Comparison of ENCODE assay signal across 21 cellular contexts in the genomic region with DNA sequence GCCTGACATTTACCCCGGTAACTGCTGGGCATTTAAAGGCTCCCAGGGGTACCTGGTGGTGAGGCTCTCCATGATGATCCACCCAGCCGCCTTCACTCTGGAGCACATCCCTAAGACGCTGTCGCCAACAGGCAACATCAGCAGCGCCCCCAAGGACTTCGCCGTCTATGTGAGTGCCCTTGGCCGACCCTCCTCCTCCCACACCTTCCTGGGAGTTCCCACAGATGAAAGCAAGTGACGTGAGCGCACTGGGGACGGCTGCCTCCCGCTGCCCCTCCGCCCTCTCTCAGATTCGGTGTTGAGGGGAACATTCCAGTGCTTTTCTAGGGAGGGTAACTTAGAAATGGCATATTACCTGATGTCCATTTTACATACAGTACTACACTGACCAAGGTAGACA. TPM values are rescaled to one million over a fixed set of nuclear protein-coding genes. Genes with fewer than 3 reads are reported as not detected.
DNase-seq lines count a peak whose midpoint lies in the region; ATAC-seq and TF ChIP-seq lines count a peak whose summit lies in the region.
"Had no signal": no experiment of that assay in that cellular context is flagged by ENCODE, and none has a peak within 500 bp of the region (broad histone marks: within the 10 kb centered on the region; RNA-seq: fewer than 3 reads in every experiment).

No MANE protein-coding gene starts in this region.

- H3K27me3 ChIP-seq in lower lobe of right lung (ENCODE audit: low read depth) (no peaks in the 10 kb centered on the region), stomach (no peaks in the 10 kb centered on the region), PC-9 (ENCODE audit: insufficient read depth, low read depth) (no peaks in the 10 kb centered on the region), foreskin keratinocyte (no peaks in the 10 kb centered on the region)
- H3K27me3 ChIP-seq: Peyer's patch, suprapubic skin had no signal

- WGBS in stomach, 5 donors: 76 to 88% (median 81%) methylated on average over 14 of the region's 14 CpGs

- no peak for TF ChIP-seq POLR2A in stomach (IDR thresholded peaks at IDR 0.05)

- no peaks in the 10 kb centered on the region for H4K20me1 ChIP-seq in PC-9 (ENCODE audit: insufficient read depth)

- H3K4me1 Mint-ChIP-seq in HFFc6 (ENCODE audit: low read depth): peaks cover 28% of the 10 kb centered on the region
- H3K4me1 Mint-ChIP-seq: central memory CD8-positive, alpha-beta T cell had no signal

- intact Hi-C loops in lower lobe of right lung (cut with DNase I) (no loop called here), stomach (cut with DNase I; ENCODE audit: low total_unique reads) (no loop called here), PC-9 (cut with micrococcal nuclease; ENCODE audit: unreplicated experiment) (no loop called here)

- H3K79me2 ChIP-seq in PC-9 (ENCODE audit: low read depth): no peaks in the 10 kb centered on the region

- H2AFZ ChIP-seq in PC-9: no peak overlapping the region

- H3K27ac ChIP-seq in angular gyrus (ENCODE audit: low read depth, low read length): peak overlapping the region; percentile 22
- H3K27ac ChIP-seq in lower lobe of right lung: peak overlapping the region; percentile 11
- peak overlapping the region; percentile 34 to 94 (median 62) for H3K27ac ChIP-seq in stomach
- H3K27ac ChIP-seq in PC-9: no peak overlapping the region
- H3K27ac ChIP-seq in foreskin keratinocyte: no peak overlapping the region
- H3K27ac ChIP-seq: suprapubic skin had no signal

- H3K4me3 Mint-ChIP-seq in HFFc6: no peak overlapping the region
- H3K4me3 Mint-ChIP-seq: central memory CD8-positive, alpha-beta T cell had no signal

- no peaks in the 10 kb centered on the region for H3K9me2 ChIP-seq in PC-9 (ENCODE audit: insufficient read depth)
- H3K9me2 ChIP-seq: SK-N-SH had no signal

- peaks cover 38% of the 10 kb centered on the region for H3K36me3 Mint-ChIP-seq in HFFc6 (ENCODE audit: low read depth)

- no peak overlapping the region for H3K4me2 ChIP-seq in PC-9
- H3K4me2 ChIP-seq: SK-N-SH had no signal

- H3K36me3 ChIP-seq in lower lobe of right lung: peaks cover 81% of the 10 kb centered on the region
- peaks cover 53 to 82% (median 75%) of the 10 kb centered on the region in 4 donors for H3K36me3 ChIP-seq in stomach
- H3K36me3 ChIP-seq in PC-9 (ENCODE audit: low read depth): peaks cover 35% of the 10 kb centered on the region

- H3K4me3 ChIP-seq in lower lobe of right lung (no peak overlapping the region), stomach (no peak overlapping the region), PC-9 (no peak overlapping the region)
- H3K4me3 ChIP-seq: GM12878, Peyer's patch, suprapubic skin had no signal

- H3F3A ChIP-seq in PC-9 (ENCODE audit: insufficient read depth, low read depth): peaks cover 41% of the 10 kb centered on the region

- H3K27me3 Mint-ChIP-seq in HFFc6 (ENCODE audit: insufficient read depth): no peaks in the 10 kb centered on the region
- H3K27me3 Mint-ChIP-seq: central memory CD8-positive, alpha-beta T cell had no signal

- H3K27ac Mint-ChIP-seq in HFFc6: 0 out of 2 replicates have a peak overlapping the region, but pooled peaks have one; percentile 32

- H3K9me3 Mint-ChIP-seq in HFFc6: no peaks in the 10 kb centered on the region
- H3K9me3 Mint-ChIP-seq: central memory CD8-positive, alpha-beta T cell had no signal

- ATAC-seq in lower lobe of right lung (no peak), foreskin keratinocyte (no peak)
- ATAC-seq: GM12878 had no signal

- TF ChIP-seq EP300 in stomach (IDR thresholded peaks at IDR 0.05): no peak

- H3K9me3 ChIP-seq in lower lobe of right lung (no peaks in the 10 kb centered on the region), stomach (no peaks in the 10 kb centered on the region), PC-9 (ENCODE audit: insufficient read depth, low read depth) (no peaks in the 10 kb centered on the region)
- H3K9me3 ChIP-seq: Peyer's patch, SK-N-SH, suprapubic skin had no signal

- no TSS peak for BruUV-seq in PC-9 (replicated peaks; lab: Mats Ljungman, UMichigan)

- TF ChIP-seq CTCF in HFFc6 (IDR thresholded peaks at IDR 0.05) (no peak), lower lobe of right lung (IDR thresholded peaks at IDR 0.05) (no peak), stomach (IDR thresholded peaks at IDR 0.05) (no peak), PC-9 (conservative IDR thresholded peaks at IDR 0.05) (no peak), foreskin keratinocyte (conservative IDR thresholded peaks at IDR 0.05) (no peak)

- DNase-seq in HFFc6 (no peak), lower lobe of right lung (no peak), stomach (no peak), PC-9 (no peak), SIG-M5 treated with dmso at 0.1 percent for 504 hours (lab: John Stamatoyannopoulos, UW; ENCODE audit: unreplicated experiment) (no peak), foreskin keratinocyte (no peak)
- DNase-seq: activated effector memory CD4-positive, alpha-beta T cell treated with Interleukin-2 at 50 U/mL for 16 hours; amygdala; effector CD4-positive, alpha-beta T cell; erythroblast; Kasumi-1; NCI-H1092 treated with DMSO at 0.1 percent for 48 hours; NCI-H2081; Peyer's patch; SK-N-SH; small intestine; stimulated activated CD4-positive, alpha-beta T cell treated with anti-CD3 and anti-CD28 coated beads, Interleukin-4, amount 100 ng/mL, for 4 hours had no signal

- POLR2A ChIA-PET in PC-9 (lab: Charles Lee; ENCODE audit: unreplicated experiment): no interaction called here

- H3K4me1 ChIP-seq in lower lobe of right lung (peaks cover 29% of the 10 kb centered on the region), stomach (peaks cover 41 to 67% (median 51%) of the 10 kb centered on the region in 4 donors), PC-9 (replicated peaks; ENCODE audit: insufficient read depth) (peaks cover 6% of the 10 kb centered on the region; the same call in 1 of the 2 replicates), foreskin keratinocyte (no peaks in the 10 kb centered on the region)

- CTCF ChIA-PET in PC-9 (lab: Charles Lee): no interaction called here

RNA-seq across cellular contexts. Expression of gene GET4, which starts 7.0 kb away (rescaled TPM):
- 10 to 100 TPM; 21.3 to 26.3 (median 25.5) TPM for total RNA-seq in HFFc6 (2021; fragmentation: NEBNext Ultra II Directional; extraction: Animal tissue kit (Norgen Biotek cat#: 25700))
- 31.7 TPM for total RNA-seq in lower lobe of right lung
- 100 to 1,000 TPM in 1 of 5 donors, 10 to 100 TPM in 4; 22.4 to 140 (median 40.1) TPM for total RNA-seq in stomach
- polyA plus RNA-seq in stomach: 10 to 100 TPM; 34.4 to 53.2 (median 53.0) TPM
- 120 and 166 TPM in 2 replicates for total RNA-seq in PC-9 (2021)
- 27.0 and 32.1 TPM in 2 replicates for total RNA-seq in foreskin keratinocyte
- 40.9 TPM in 2 replicates for polyA plus RNA-seq in foreskin keratinocyte

RNA-seq across cellular contexts. Expression of gene SUN1, which starts 37.1 kb away (rescaled TPM):
- total RNA-seq in HFFc6 (2021; fragmentation: NEBNext Ultra II Directional; extraction: Animal tissue kit (Norgen Biotek cat#: 25700)): 10 to 100 TPM; 51.0 to 69.8 (median 61.2) TPM
- total RNA-seq in lower lobe of right lung: 111 TPM
- 100 to 1,000 TPM; 103 to 242 (median 159) TPM for total RNA-seq in stomach
- 10 to 100 TPM; 15.9 to 58.9 (median 21.7) TPM for polyA plus RNA-seq in stomach
- 245 and 272 TPM in 2 replicates for total RNA-seq in PC-9 (2021)
- total RNA-seq in foreskin keratinocyte: 87.9 and 89.1 TPM in 2 replicates
- 29.1 and 35.5 TPM in 2 replicates for polyA plus RNA-seq in foreskin keratinocyte

Comparison
In these comparisons a context has a peak if more than half of its experiments do, and no peak if none do; other contexts are left out.
1. H3K27ac ChIP-seq: peak in angular gyrus (single experiment), lower lobe of right lung (single experiment) and stomach (5 of 5); none in PC-9 (single experiment) and foreskin keratinocyte (single experiment).